8 cellular contexts compared by ENCODE assay signal in genomic region chr6:87697581-87698552, GRCh38. TPM values are rescaled to one million over a fixed set of nuclear protein-coding genes. Genes with fewer than 3 reads are reported as not detected.
A peak's percentile ranks its signal among the peaks of the same experiment; 100 is the strongest.
DNase-seq lines count a peak whose midpoint lies in the region; ATAC-seq and TF ChIP-seq lines count a peak whose summit lies in the region.

No MANE protein-coding gene starts in this region.

- peak overlapping the region; percentile 52 for H3K4me2 ChIP-seq in trophoblast cell (ENCODE audit: low read length)

- POLR2A ChIA-PET in AG04449 (lab: Yijun Ruan, JAX), result interaction anchor here (0.6 to 1.5 kb wide), 7 partner anchors 9 to 63 kb away, joined by 3 to 6 read pairs (median 4); no protein-coding TSS in a partner anchor

- no peak overlapping the region for H2BK12ac ChIP-seq in trophoblast cell (ENCODE audit: low read length)

- peak overlapping the region; percentile 98 for H3K4ac ChIP-seq in trophoblast cell (ENCODE audit: low read depth, low read length)

- no peak overlapping the region for H2BK5ac ChIP-seq in trophoblast cell (ENCODE audit: low read depth, low read length, poor library complexity)

- DNase-seq in AG04449 (ENCODE audit: low read depth, low spot score) (peak; percentile 77), SJCRH30 (peak; percentile 77 to 91), erythroblast (lab: John Stamatoyannopoulos, UW) (peak; percentile 15 to 16), trophoblast cell (no peak), NCI-H187 (lab: John Stamatoyannopoulos, UW) (no peak), left colon (no peak), thyroid gland (no peak)

- no peak overlapping the region for H2AFZ ChIP-seq in trophoblast cell (ENCODE audit: insufficient read depth, low read length, poor library complexity)

- TF ChIP-seq POLR2A in erythroblast (IDR thresholded peaks at IDR 0.05; ENCODE audit: low read length) (no peak), thyroid gland (IDR thresholded peaks at IDR 0.05) (no peak)

- no peak overlapping the region for H2AK5ac ChIP-seq in trophoblast cell (ENCODE audit: low read length)

- ATAC-seq in left colon, result no peak

- H3K36me3 ChIP-seq in SJCRH30, result peaks cover 24% of the 10 kb centered on the region; the same call in 1 of the 2 replicates
- peaks cover 3 to 6% of the 10 kb centered on the region in 2 experiments for H3K36me3 ChIP-seq in trophoblast cell (ENCODE audit: control insufficient read depth in 1 of 2, insufficient read depth in 2 of 2, low read length in 2 of 2)
- H3K36me3 ChIP-seq in thyroid gland, result no peaks in the 10 kb centered on the region

- no peak overlapping the region for H3K14ac ChIP-seq in trophoblast cell (ENCODE audit: low read length)

- no peak overlapping the region for H3K23ac ChIP-seq in trophoblast cell (ENCODE audit: low read length)

- H3K4me1 ChIP-seq in SJCRH30, result peaks cover 13% of the 10 kb centered on the region
- H3K4me1 ChIP-seq in trophoblast cell (ENCODE audit: control insufficient read depth in 1 of 2, insufficient read depth in 2 of 2, low read length in 2 of 2), result peaks cover 0 to 2% of the 10 kb centered on the region in 2 experiments
- H3K4me1 ChIP-seq in thyroid gland, result peaks cover 17 to 20% of the 10 kb centered on the region in 2 donors

- peaks cover 25% of the 10 kb centered on the region for H3K79me2 ChIP-seq in trophoblast cell (ENCODE audit: control insufficient read depth, insufficient read depth, low read length, poor library complexity)

- CTCF ChIA-PET in AG04449 (lab: Yijun Ruan, JAX), result no interaction called here

- WGBS in trophoblast cell (ENCODE audit: extremely low coverage, insufficient coverage, insufficient read length), result no CpG with 5 or more reads among the region's 8 CpGs
- 67 to 69% methylated on average over 8 of the region's 8 CpGs for WGBS in thyroid gland, 2 donors

- peaks cover 9% of the 10 kb centered on the region for H3K79me1 ChIP-seq in trophoblast cell (ENCODE audit: low read length)

- H3K27ac ChIP-seq in SJCRH30, result peak overlapping the region; percentile 50
- H3K27ac ChIP-seq in trophoblast cell (ENCODE audit: low read depth, low read length), result no peak overlapping the region
- no peak overlapping the region for H3K27ac ChIP-seq in thyroid gland

- no peak overlapping the region for H3K18ac ChIP-seq in trophoblast cell (ENCODE audit: low read length)

- H4K12ac ChIP-seq in trophoblast cell (ENCODE audit: low read depth, low read length), result no peak overlapping the region

- no peak overlapping the region for H4K91ac ChIP-seq in trophoblast cell (ENCODE audit: low read depth, low read length)

- H3K9me3 ChIP-seq in SJCRH30 (replicated peaks), result no peaks in the 10 kb centered on the region
- H3K9me3 ChIP-seq in trophoblast cell (ENCODE audit: insufficient read depth, low read depth, low read length), result no peaks in the 10 kb centered on the region
- H3K9me3 ChIP-seq in thyroid gland, result no peaks in the 10 kb centered on the region

- H3K9ac ChIP-seq in trophoblast cell (ENCODE audit: low read length), result no peak overlapping the region

- intact Hi-C loops in left colon (cut with DNase I, micrococcal nuclease) (no loop called here), thyroid gland (cut with DNase I) (no loop called here)

- H3K27me3 ChIP-seq in SJCRH30 (no peaks in the 10 kb centered on the region), trophoblast cell (ENCODE audit: insufficient read depth, low read length) (no peaks in the 10 kb centered on the region), thyroid gland (no peaks in the 10 kb centered on the region)

- no peak overlapping the region for H2BK120ac ChIP-seq in trophoblast cell (ENCODE audit: insufficient read depth, low read length, poor library complexity)

- no peak overlapping the region for H4K8ac ChIP-seq in trophoblast cell (ENCODE audit: low read depth, low read length)

- H3K4me3 ChIP-seq in AG04449 (ENCODE audit: low read depth, low read length), result peak overlapping the region; percentile 88
- H3K4me3 ChIP-seq in GM12875 (ENCODE audit: low read depth, low read length), result peak overlapping the region; percentile 22
- H3K4me3 ChIP-seq in SJCRH30, result peak overlapping the region; percentile 85
- no peak overlapping the region for H3K4me3 ChIP-seq in trophoblast cell (ENCODE audit: low read depth, low read length)
- H3K4me3 ChIP-seq in thyroid gland (replicated peaks in 1 of 3), result no peak overlapping the region

- no peak for TF ChIP-seq CTCF in AG04449 (IDR thresholded peaks at IDR 0.05; ENCODE audit: insufficient read depth, low read length, missing control alignments)
- TF ChIP-seq CTCF in GM12875 (IDR thresholded peaks at IDR 0.05; ENCODE audit: borderline replicate concordance, insufficient read depth, low read depth, low read length), result no peak
- no peak for TF ChIP-seq CTCF in thyroid gland (IDR thresholded peaks at IDR 0.05)

RNA-seq across cellular contexts. Expression of gene AKIRIN2, which starts 4.2 kb away (rescaled TPM):
- total RNA-seq in SJCRH30 (2014; rRNA removed; shearing (Covaris generic)), result 54.9 and 64.5 TPM in 2 replicates
- polyA plus RNA-seq in trophoblast cell (2013), result 86.1 and 86.4 TPM in 2 replicates
- 10 to 100 TPM; 30.4 to 40.9 TPM for total RNA-seq in left colon
- 10 to 100 TPM; 20.1 to 24.0 (median 21.9) TPM for total RNA-seq in thyroid gland

Comparison
In these comparisons a context has a peak if more than half of its experiments do, and no peak if none do; other contexts are left out.
1. DNase-seq: peak in AG04449 (single experiment), SJCRH30 (2 of 2) and erythroblast (2 of 2); none in trophoblast cell (0 of 2), NCI-H187 (0 of 2), left colon (0 of 2) and thyroid gland (0 of 2).
2. H3K4me3 ChIP-seq: peak in AG04449 (single experiment), GM12875 (single experiment) and SJCRH30 (single experiment); none in trophoblast cell (single experiment) and thyroid gland (0 of 3).